8 cellular contexts compared by ENCODE assay signal in genomic region chr6:25717856-25718740, GRCh38. TPM values are rescaled to one million over a fixed set of nuclear protein-coding genes. Genes with fewer than 3 reads are reported as not detected.
DNase-seq lines count a peak whose midpoint lies in the region; ATAC-seq and TF ChIP-seq lines count a peak whose summit lies in the region.

No MANE protein-coding gene starts in this region.

- no peaks in the 10 kb centered on the region for H3K9me3 ChIP-seq in AG04450 (ENCODE audit: control insufficient read depth, insufficient read depth, low read length)
- no peaks in the 10 kb centered on the region for H3K9me3 ChIP-seq in colonic mucosa

- TF ChIP-seq CTCF in AG04450 (IDR thresholded peaks at IDR 0.05; ENCODE audit: low read depth, low read length) (peak; percentile 65), GM12874 (IDR thresholded peaks at IDR 0.05; ENCODE audit: insufficient read depth, low read depth, low read length) (peak; percentile 30; the same call in 1 of the 2 replicates), colonic mucosa (IDR thresholded peaks at IDR 0.05) (peak; percentile 32), neural crest cell (conservative IDR thresholded peaks at IDR 0.05) (peak; percentile 75)

- H3K4me1 ChIP-seq in colonic mucosa: no peaks in the 10 kb centered on the region

- no peaks in the 10 kb centered on the region for H3K9me3 Mint-ChIP-seq in neural crest cell

- no peaks in the 10 kb centered on the region for H3K27me3 Mint-ChIP-seq in neural crest cell (ENCODE audit: low read depth)

- CTCF ChIA-PET in AG04450 (lab: Charles Lee): interaction anchor here (0.6 to 4.2 kb wide), 15 partner anchors 9 to 495 kb away, joined by 3 to 59 read pairs (median 4); no protein-coding TSS in a partner anchor

- H3K4me3 ChIP-seq in AG04450 (ENCODE audit: low read depth, low read length) (no peak overlapping the region), colonic mucosa (no peak overlapping the region)

- POLR2A ChIA-PET in AG04450 (lab: Yijun Ruan, JAX): no interaction called here

- no peak for TF ChIP-seq POLR2A in GM18505 (IDR thresholded peaks at IDR 0.05; ENCODE audit: borderline replicate concordance, extremely low read depth, insufficient read depth, insufficient read length)

- no peaks in the 10 kb centered on the region for H3K27me3 ChIP-seq in AG04450 (ENCODE audit: control insufficient read depth, insufficient read depth, low read length)
- H3K27me3 ChIP-seq in colonic mucosa: no peaks in the 10 kb centered on the region

- peaks cover 21% of the 10 kb centered on the region for H3K4me1 Mint-ChIP-seq in neural crest cell

- DNase-seq in AG04450 (ENCODE audit: low read depth, low spot score): no peak
- DNase-seq in NCI-H748 (lab: John Stamatoyannopoulos, UW; ENCODE audit: unreplicated experiment): peak; percentile 78
- no peak for DNase-seq in colonic mucosa
- DNase-seq in neural crest cell (ENCODE audit: low read depth, low spot score): no peak

- no peak overlapping the region for H3K9ac ChIP-seq in colonic mucosa (ENCODE audit: low read depth in 2 of 2, low read length in 2 of 2)

- no peak overlapping the region for H3K4me3 Mint-ChIP-seq in neural crest cell

- ATAC-seq in GM18505 (IDR thresholded peaks at IDR 0.05; ENCODE audit: unreplicated experiment): no peak
- ATAC-seq in HG02623 (IDR thresholded peaks at IDR 0.05; ENCODE audit: unreplicated experiment): no peak
- no peak for ATAC-seq in HG02885 (IDR thresholded peaks at IDR 0.05; ENCODE audit: poor library complexity, unreplicated experiment)

- no peak overlapping the region for H3K27ac ChIP-seq in AG04450 (ENCODE audit: low read depth, low read length)
- H3K27ac ChIP-seq in colonic mucosa: no peak overlapping the region

- no peak overlapping the region for H3K27ac Mint-ChIP-seq in neural crest cell (ENCODE audit: unreplicated experiment)

- no peaks in the 10 kb centered on the region for H3K36me3 ChIP-seq in colonic mucosa

- intact Hi-C loops in colonic mucosa (cut with DNase I): loop anchor here (5.0 kb wide), 1 partner anchor 496 kb away; no protein-coding TSS in a partner anchor

- H3K36me3 Mint-ChIP-seq in neural crest cell (ENCODE audit: low read depth): no peaks in the 10 kb centered on the region

RNA-seq across cellular contexts. Expression of gene SLC17A4, which starts 36.4 kb away (rescaled TPM):
- polyA plus RNA-seq in AG04450 (2011; rRNA removed): not detected in 2 replicates
- polyA minus RNA-seq in AG04450 (2011; rRNA and poly(A)+ RNA removed): not detected in 2 replicates
- total RNA-seq in colonic mucosa (10 to 100 TPM; 11.3 to 27.7 TPM), neural crest cell (not detected in 2 replicates)

Comparison
In these comparisons a context has a peak if more than half of its experiments do, and no peak if none do; other contexts are left out.
1. RNA of gene SLC17A4, which starts 36.4 kb away (total RNA-seq): 11.3 to 27.7 TPM in colonic mucosa; not detected in neural crest cell; every median in the first group is over 10 times any median in the second.
2. Peak in every context shown above with its lines, with median percentiles within 50 percentile points of each other: CTCF ChIP-seq.